In the genomic region with DNA sequence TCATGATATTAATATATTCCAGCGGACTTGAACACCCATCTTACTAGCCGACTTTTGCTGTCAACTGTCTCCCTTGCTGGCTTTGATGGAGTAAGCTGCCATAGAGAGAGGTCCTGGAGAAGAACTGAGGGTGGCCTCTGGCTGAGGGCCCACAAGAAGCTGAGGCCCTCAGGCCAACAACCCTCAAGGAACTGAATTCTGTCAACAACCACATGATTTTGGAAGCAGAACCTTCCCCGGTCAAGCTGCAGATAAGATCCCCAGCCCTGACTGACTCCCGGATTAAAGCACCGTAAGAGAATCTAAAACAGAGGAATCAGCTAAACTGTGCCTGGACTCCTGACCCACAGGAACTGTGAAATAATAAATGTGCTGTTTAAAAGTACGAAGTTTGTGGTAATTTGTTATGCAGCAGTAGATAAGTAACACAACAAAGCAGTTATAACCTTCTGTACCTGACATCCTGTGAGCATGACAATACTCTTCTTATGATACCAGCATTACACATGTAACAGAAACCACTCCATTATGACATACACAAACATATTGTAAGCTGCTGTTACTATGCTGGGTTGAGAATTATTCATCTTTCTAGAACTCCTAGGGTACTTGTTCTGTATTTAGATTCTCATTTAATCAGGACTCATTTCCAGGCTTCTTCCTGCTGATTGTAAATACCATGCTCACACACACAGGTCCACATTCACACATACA, we compare ENCODE assay signal across 17 cellular contexts.
DNase-seq lines count a peak whose midpoint lies in the region; TF ChIP-seq lines count a peak whose summit lies in the region.
"Had no signal": no experiment of that assay in that cellular context is flagged by ENCODE, and none has a peak within 500 bp of the region (broad histone marks: within the 10 kb centered on the region; RNA-seq: fewer than 3 reads in every experiment).

No MANE protein-coding gene starts in this region.

- peaks cover 19% of the 10 kb centered on the region for H3K4me1 ChIP-seq in hepatocyte (ENCODE audit: insufficient read depth)
- peaks cover 67% of the 10 kb centered on the region for H3K4me1 ChIP-seq in parathyroid adenoma

- WGBS in hepatocyte (ENCODE audit: low lambda C conversion rate, missing lambda C conversion rate), result 69% methylated on average over 6 of the region's 6 CpGs

- H3K4me3 Mint-ChIP-seq in T-helper 1 cell treated with Interleukin-12 subunit alpha and Interleukin-12 subunit beta and Interleukin-4 antibody, amounts not matched to agents 30 μg/mL and 1 μg/mL, for 36 hours, result peak overlapping the region; percentile 14
- no peak overlapping the region for H3K4me3 Mint-ChIP-seq in activated CD4-positive, alpha-beta memory T cell treated with anti-CD3 and anti-CD28 coated beads, Interleukin-2, amount 10 ng/mL, durations not matched to agents 7 days and 5 days
- H3K4me3 Mint-ChIP-seq: CD8-positive, alpha-beta T cell had no signal

- H4K20me1 ChIP-seq in hepatocyte (ENCODE audit: insufficient read depth, poor library complexity, severe bottlenecking), result no peaks in the 10 kb centered on the region

- peak overlapping the region; percentile 71 for H3K27ac Mint-ChIP-seq in T-helper 1 cell treated with Interleukin-12 subunit alpha and Interleukin-12 subunit beta and Interleukin-4 antibody, amounts not matched to agents 30 μg/mL and 1 μg/mL, for 36 hours
- H3K27ac Mint-ChIP-seq in activated CD4-positive, alpha-beta memory T cell treated with anti-CD3 and anti-CD28 coated beads, Interleukin-2, amount 10 ng/mL, durations not matched to agents 7 days and 5 days, result no peak overlapping the region
- H3K27ac Mint-ChIP-seq: CD8-positive, alpha-beta T cell had no signal

- H3K4me2 ChIP-seq in hepatocyte (no peak overlapping the region), parathyroid adenoma (ENCODE audit: low read length) (peak overlapping the region; percentile 8)
- H3K4me2 ChIP-seq: KMS-11 had no signal

- H3K9ac ChIP-seq in parathyroid adenoma, result no peak overlapping the region
- H3K9ac ChIP-seq: KMS-11 had no signal

- peaks cover 28% of the 10 kb centered on the region for H3K27me3 Mint-ChIP-seq in T-helper 1 cell treated with Interleukin-12 subunit alpha and Interleukin-12 subunit beta and Interleukin-4 antibody, amounts not matched to agents 30 μg/mL and 1 μg/mL, for 36 hours (ENCODE audit: low read depth)
- peaks cover 73% of the 10 kb centered on the region for H3K27me3 Mint-ChIP-seq in activated CD4-positive, alpha-beta memory T cell treated with anti-CD3 and anti-CD28 coated beads, Interleukin-2, amount 10 ng/mL, durations not matched to agents 7 days and 5 days

- H3K27me3 ChIP-seq in hepatocyte, result no peaks in the 10 kb centered on the region
- no peaks in the 10 kb centered on the region for H3K27me3 ChIP-seq in parathyroid adenoma (ENCODE audit: control insufficient read depth, insufficient read depth, low read length)
- H3K27me3 ChIP-seq: BE2C had no signal

- H3K4me3 ChIP-seq in hepatocyte (no peak overlapping the region), parathyroid adenoma (ENCODE audit: low read depth, low read length) (no peak overlapping the region)

- POLR2A ChIA-PET in activated CD4-positive, alpha-beta memory T cell treated with anti-CD3 and anti-CD28 coated beads, Interleukin-2, amount 10 ng/mL, durations not matched to agents 7 days and 5 days (lab: Charles Lee), result no interaction called here

- H2AFZ ChIP-seq in hepatocyte (no peak overlapping the region), parathyroid adenoma (peak overlapping the region; percentile 40)

- H3K4me1 Mint-ChIP-seq in T-helper 1 cell treated with Interleukin-12 subunit alpha and Interleukin-12 subunit beta and Interleukin-4 antibody, amounts not matched to agents 30 μg/mL and 1 μg/mL, for 36 hours (ENCODE audit: low read depth), result peaks cover 38% of the 10 kb centered on the region
- H3K4me1 Mint-ChIP-seq in activated CD4-positive, alpha-beta memory T cell treated with anti-CD3 and anti-CD28 coated beads, Interleukin-2, amount 10 ng/mL, durations not matched to agents 7 days and 5 days, result peaks cover 27% of the 10 kb centered on the region

- no peaks in the 10 kb centered on the region for H3K79me2 ChIP-seq in hepatocyte
- H3K79me2 ChIP-seq in parathyroid adenoma, result no peaks in the 10 kb centered on the region

- no peak for TF ChIP-seq CTCF in GM10266 (IDR thresholded peaks at IDR 0.05; ENCODE audit: control insufficient read depth, insufficient read depth, low read depth, missing control alignments)
- no peak for TF ChIP-seq CTCF in hepatocyte (IDR thresholded peaks at IDR 0.05; ENCODE audit: poor library complexity)
- TF ChIP-seq CTCF in parathyroid adenoma (IDR thresholded peaks at IDR 0.05), result no peak

- no peaks in the 10 kb centered on the region for H3K36me3 Mint-ChIP-seq in T-helper 1 cell treated with Interleukin-12 subunit alpha and Interleukin-12 subunit beta and Interleukin-4 antibody, amounts not matched to agents 30 μg/mL and 1 μg/mL, for 36 hours (ENCODE audit: low read depth)
- H3K36me3 Mint-ChIP-seq in activated CD4-positive, alpha-beta memory T cell treated with anti-CD3 and anti-CD28 coated beads, Interleukin-2, amount 10 ng/mL, durations not matched to agents 7 days and 5 days (ENCODE audit: low read depth), result no peaks in the 10 kb centered on the region
- H3K36me3 Mint-ChIP-seq: CD8-positive, alpha-beta T cell had no signal

- H3K9me3 ChIP-seq in hepatocyte (ENCODE audit: low read depth) (no peaks in the 10 kb centered on the region), parathyroid adenoma (ENCODE audit: control insufficient read depth, low read length) (no peaks in the 10 kb centered on the region)
- H3K9me3 ChIP-seq: BE2C had no signal

- no peaks in the 10 kb centered on the region for H3K9me3 Mint-ChIP-seq in T-helper 1 cell treated with Interleukin-12 subunit alpha and Interleukin-12 subunit beta and Interleukin-4 antibody, amounts not matched to agents 30 μg/mL and 1 μg/mL, for 36 hours
- no peaks in the 10 kb centered on the region for H3K9me3 Mint-ChIP-seq in activated CD4-positive, alpha-beta memory T cell treated with anti-CD3 and anti-CD28 coated beads, Interleukin-2, amount 10 ng/mL, durations not matched to agents 7 days and 5 days
- H3K9me3 Mint-ChIP-seq: CD8-positive, alpha-beta T cell had no signal

- H3K27ac ChIP-seq in hepatocyte, result peak overlapping the region; percentile 3
- peak overlapping the region; percentile 94 for H3K27ac ChIP-seq in parathyroid adenoma
- H3K27ac ChIP-seq: KMS-11 had no signal

- CTCF ChIA-PET in activated CD4-positive, alpha-beta memory T cell treated with anti-CD3 and anti-CD28 coated beads, Interleukin-2, amount 10 ng/mL, durations not matched to agents 7 days and 5 days (lab: Charles Lee), result no interaction called here

- DNase-seq in GM10266 (ENCODE audit: extremely low spot score) (peak; percentile 36), hepatocyte (ENCODE audit: low spot score) (no peak), HCEC 1CT (no peak), ureter (ENCODE audit: low spot score) (no peak)
- DNase-seq in activated CD4-positive, alpha-beta memory T cell treated with anti-CD3 and anti-CD28 coated beads, Interleukin-2, amount 10 ng/mL, durations not matched to agents 7 days and 5 days, result no peak
- DNase-seq: BE2C; CD8-positive, alpha-beta T cell; DMS 273 treated with DMSO at 0.1 percent for 48 hours; MM.1S; NCI-H1105 treated with DMSO at 0.1 percent for 48 hours; NCI-H187; NCI-H446; NCI-H748 treated with DMSO at 0.1 percent for 48 hours; Right ventricle myocardium superior had no signal

- H3K36me3 ChIP-seq in hepatocyte (replicated peaks; ENCODE audit: insufficient read depth, low read depth) (no peaks in the 10 kb centered on the region), parathyroid adenoma (ENCODE audit: control insufficient read depth, insufficient read depth, low read length) (no peaks in the 10 kb centered on the region)
- H3K36me3 ChIP-seq: BE2C had no signal

- H3K9me2 ChIP-seq in hepatocyte (replicated peaks; ENCODE audit: insufficient read depth), result no peaks in the 10 kb centered on the region
